Comparison of ENCODE assay signal across 8 cellular contexts in genomic region chr14:21106506-21107359, GRCh38. TPM values are rescaled to one million over a fixed set of nuclear protein-coding genes. Genes with fewer than 3 reads are reported as not detected.
DNase-seq lines count a peak whose midpoint lies in the region; ATAC-seq and TF ChIP-seq lines count a peak whose summit lies in the region.

No MANE protein-coding gene starts in this region.

- no peak overlapping the region for H3K4me3 ChIP-seq in astrocyte of the cerebellum (ENCODE audit: low read depth, low read length)
- H3K4me3 ChIP-seq in hepatocyte, result no peak overlapping the region
- H3K4me3 ChIP-seq in sigmoid colon, result no peak overlapping the region

- no peak for ATAC-seq in GM19452 (IDR thresholded peaks at IDR 0.05; ENCODE audit: unreplicated experiment)
- no peak for ATAC-seq in GM21381 (IDR thresholded peaks at IDR 0.05; ENCODE audit: unreplicated experiment)

- H3K27ac ChIP-seq in hepatocyte (peak overlapping the region; percentile 99), sigmoid colon (peak overlapping the region; percentile 43 to 99 (median 96))

- peak; percentile 9 for TF ChIP-seq CTCF in GM12801 (IDR thresholded peaks at IDR 0.05; ENCODE audit: extremely low read depth, insufficient read length)
- TF ChIP-seq CTCF in astrocyte of the cerebellum (IDR thresholded peaks at IDR 0.05; ENCODE audit: low read depth, low read length, missing control alignments), result peak; percentile 98
- TF ChIP-seq CTCF in hepatocyte (IDR thresholded peaks at IDR 0.05; ENCODE audit: poor library complexity), result peak; percentile 92
- peak; percentile 68 to 92 (median 85) for TF ChIP-seq CTCF in sigmoid colon (IDR thresholded peaks at IDR 0.05)

- TF ChIP-seq EP300 in sigmoid colon (IDR thresholded peaks at IDR 0.05), result no peak

- WGBS in hepatocyte (ENCODE audit: low lambda C conversion rate, missing lambda C conversion rate), result 33% methylated on average over 13 of the region's 13 CpGs
- 20 to 32% methylated on average over 13 of the region's 13 CpGs for WGBS in sigmoid colon, 2 donors

- no peaks in the 10 kb centered on the region for H3K9me2 ChIP-seq in hepatocyte (replicated peaks; ENCODE audit: insufficient read depth)

- intact Hi-C loops in sigmoid colon (cut with DNase I), result loop anchor here (5.0 to 10.0 kb wide), 2 partner anchors 94 to 252 kb away; no protein-coding TSS in a partner anchor

- peak overlapping the region; percentile 56 for H2AFZ ChIP-seq in hepatocyte

- TF ChIP-seq POLR2A in sigmoid colon (IDR thresholded peaks at IDR 0.05), result no peak

- H3K36me3 ChIP-seq in hepatocyte (replicated peaks; ENCODE audit: insufficient read depth, low read depth) (no peaks in the 10 kb centered on the region), sigmoid colon (no peaks in the 10 kb centered on the region)

- H3K4me1 ChIP-seq in hepatocyte (ENCODE audit: insufficient read depth) (peaks cover 32% of the 10 kb centered on the region), sigmoid colon (peaks cover 0 to 43% (median 37%) of the 10 kb centered on the region in 4 donors)

- in situ Hi-C loops in astrocyte of the cerebellum (cut with HindIII; ENCODE audit: low sequenced_read_pairs), result loop anchor here (5.0 kb wide), 2 partner anchors 44 to 51 kb away; partner anchors contain the start of gene OR5AU1

- H3K9me3 ChIP-seq in hepatocyte (ENCODE audit: low read depth) (no peaks in the 10 kb centered on the region), sigmoid colon (no peaks in the 10 kb centered on the region)

- H3K27me3 ChIP-seq in hepatocyte (no peaks in the 10 kb centered on the region), sigmoid colon (no peaks in the 10 kb centered on the region)

- peak overlapping the region; percentile 62 for H3K4me2 ChIP-seq in hepatocyte

- DNase-seq in NCI-H1694 treated with DMSO at 0.1 percent for 48 hours (lab: John Stamatoyannopoulos, UW) (peak; percentile 87), T-helper 22 cell (ENCODE audit: low read depth) (peak; percentile 50), astrocyte of the cerebellum (ENCODE audit: low read depth) (peak; percentile 59), hepatocyte (ENCODE audit: low spot score) (peak; percentile 83), sigmoid colon (peak; percentile 89)

- H3K79me2 ChIP-seq in hepatocyte, result peaks cover 3% of the 10 kb centered on the region

- H4K20me1 ChIP-seq in hepatocyte (ENCODE audit: insufficient read depth, poor library complexity, severe bottlenecking), result no peaks in the 10 kb centered on the region

RNA-seq across cellular contexts. Expression of gene TMEM253, which starts 5.9 kb away (rescaled TPM):
- total RNA-seq in hepatocyte (1.9 and 4.9 TPM in 2 replicates), sigmoid colon (1 to 10 TPM in 1 of 4 donors, not detected in 3; 1.1 TPM)
- polyA plus RNA-seq in hepatocyte (5.4 and 7.8 TPM in 2 replicates), sigmoid colon (10 to 100 TPM; 14.1 to 28.4 (median 14.4) TPM)

RNA-seq across cellular contexts. Expression of gene ZNF219, which starts 8.3 kb away (rescaled TPM):
- total RNA-seq in hepatocyte, result 29.5 and 52.8 TPM in 2 replicates
- 24.4 and 25.1 TPM in 2 replicates for polyA plus RNA-seq in hepatocyte
- total RNA-seq in sigmoid colon, result 10 to 100 TPM; 38.2 to 89.7 (median 65.0) TPM
- 10 to 100 TPM; 27.6 to 52.9 (median 29.4) TPM for polyA plus RNA-seq in sigmoid colon

RNA-seq across cellular contexts. Expression of gene ARHGEF40, which starts 36.6 kb away (rescaled TPM):
- 36.0 and 53.7 TPM in 2 replicates for total RNA-seq in hepatocyte
- 36.7 and 38.1 TPM in 2 replicates for polyA plus RNA-seq in hepatocyte
- 10 to 100 TPM; 15.0 to 48.5 (median 17.4) TPM for total RNA-seq in sigmoid colon
- polyA plus RNA-seq in sigmoid colon, result 10 to 100 TPM; 12.5 to 26.5 (median 18.0) TPM

RNA-seq across cellular contexts. Expression of gene RNASE8, which starts 49.1 kb away (rescaled TPM):
- not detected in 2 replicates for total RNA-seq in hepatocyte
- not detected in 2 replicates for polyA plus RNA-seq in hepatocyte
- total RNA-seq in sigmoid colon, result not detected
- polyA plus RNA-seq in sigmoid colon, result not detected

RNA-seq across cellular contexts. Expression of gene OR5AU1, which starts 49.1 kb away (rescaled TPM):
- not detected in 2 replicates for total RNA-seq in hepatocyte
- polyA plus RNA-seq in hepatocyte, result not detected in 2 replicates
- not detected for total RNA-seq in sigmoid colon
- polyA plus RNA-seq in sigmoid colon, result not detected

Comparison
In these comparisons a context has a peak if more than half of its experiments do, and no peak if none do; other contexts are left out.
1. CTCF ChIP-seq: peak in every context shown above with its lines; median percentile 98 in astrocyte of the cerebellum; 92 in hepatocyte; 85 in sigmoid colon; 9 in GM12801.